ENCODE assay signal across 8 cellular contexts in the genomic region with DNA sequence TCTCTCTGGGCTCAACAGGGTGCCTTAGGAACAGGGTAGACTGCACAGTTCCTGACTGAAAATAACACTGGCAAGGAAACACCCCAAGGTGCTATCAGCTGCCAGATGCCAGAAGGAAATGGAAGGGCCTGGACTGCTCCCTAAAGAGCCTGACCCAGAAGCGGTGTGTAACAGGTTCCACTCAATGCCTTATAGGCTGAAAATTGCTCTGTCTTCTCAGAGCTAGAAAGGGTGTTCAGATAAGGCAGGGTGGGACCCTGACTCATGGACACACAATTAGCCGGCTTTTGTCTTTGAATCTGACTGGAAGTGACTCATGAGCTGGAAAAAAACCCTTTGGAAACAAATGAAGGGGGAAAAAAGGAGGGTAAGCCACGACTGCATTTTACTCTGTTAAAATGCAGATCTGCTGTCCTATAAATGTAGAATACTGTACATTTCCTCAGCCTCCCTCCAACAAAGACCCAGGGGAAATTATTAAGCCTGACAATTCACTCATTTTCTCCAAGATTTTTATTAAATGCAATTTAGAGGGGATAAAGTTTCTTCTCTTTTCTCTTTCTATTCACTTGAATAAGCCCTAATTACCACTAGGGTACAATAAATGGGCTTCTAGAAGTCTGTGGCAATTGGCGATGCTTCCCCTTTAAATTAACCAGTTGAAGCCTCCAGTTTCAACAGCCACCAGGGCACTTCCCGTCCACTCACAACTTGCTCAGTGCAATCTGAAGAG.
A peak's percentile ranks its signal among the peaks of the same experiment; 100 is the strongest.
DNase-seq lines count a peak whose midpoint lies in the region; ATAC-seq, FAIRE-seq and TF ChIP-seq lines count a peak whose summit lies in the region.

No MANE protein-coding gene starts in this region.

- intact Hi-C loops in gastrocnemius medialis (cut with DNase I; ENCODE audit: low total_unique reads): loop anchor here (1.0 to 5.0 kb wide), 6 partner anchors 63 to 460 kb away; no protein-coding TSS in a partner anchor

- ATAC-seq in gastrocnemius medialis: peak; percentile 8 to 11
- no peak for ATAC-seq in GM21825 (IDR thresholded peaks at IDR 0.05; ENCODE audit: unreplicated experiment)

- H3K27ac ChIP-seq in adipose tissue (ENCODE audit: low read depth, low read length): peak overlapping the region; percentile 48
- peak overlapping the region; percentile 97 for H3K27ac ChIP-seq in hepatocyte
- peak overlapping the region; percentile 84 to 92 (median 88) for H3K27ac ChIP-seq in gastrocnemius medialis

- no peak for TF ChIP-seq POLR2A in gastrocnemius medialis (IDR thresholded peaks at IDR 0.05)

- WGBS in adipose tissue, 3 donors: 12 to 22% (median 18%) methylated on average over 5 of the region's 5 CpGs
- WGBS in hepatocyte (ENCODE audit: low lambda C conversion rate, missing lambda C conversion rate): 29% methylated on average over 5 of the region's 5 CpGs

- peak overlapping the region; percentile 80 for H3K4me2 ChIP-seq in hepatocyte

- no peaks in the 10 kb centered on the region for H3K79me2 ChIP-seq in hepatocyte

- H4K20me1 ChIP-seq in hepatocyte (ENCODE audit: insufficient read depth, poor library complexity, severe bottlenecking): no peaks in the 10 kb centered on the region

- peak; percentile 54 for FAIRE-seq in GM18507 (lab: Jason Lieb, UNC)

- DNase-seq in AG08396 (ENCODE audit: low spot score) (peak; percentile 59), GM18507 (ENCODE audit: extremely low spot score, insufficient read length, low read depth) (no peak), NOMO-1 treated with DMSO at 0.1 percent for 48 hours (lab: John Stamatoyannopoulos, UW; ENCODE audit: unreplicated experiment) (peak; percentile 93), hepatocyte (ENCODE audit: low spot score) (peak; percentile 83), gastrocnemius medialis (peak in 1 of 2 donors; percentile 42), NCI-H128 (lab: John Stamatoyannopoulos, UW; ENCODE audit: unreplicated experiment) (no peak)

- H3K4me1 ChIP-seq in hepatocyte (ENCODE audit: insufficient read depth) (peaks cover 55% of the 10 kb centered on the region), gastrocnemius medialis (peaks cover 50 to 57% of the 10 kb centered on the region in 2 donors)

- TF ChIP-seq CTCF in hepatocyte (IDR thresholded peaks at IDR 0.05; ENCODE audit: poor library complexity) (peak; percentile 8), gastrocnemius medialis (IDR thresholded peaks at IDR 0.05 in 4 of 5, conservative IDR thresholded peaks at IDR 0.05 in 1 of 5) (no peak)

- H3K4me3 ChIP-seq in hepatocyte (no peak overlapping the region), gastrocnemius medialis (peak overlapping the region; percentile 36 to 53 (median 42))

- no peak overlapping the region for H2AFZ ChIP-seq in hepatocyte

- in situ Hi-C loops in gastrocnemius medialis (cut with MboI; ENCODE audit: low sequenced_read_pairs in 4 of 4): loop anchor here in 3 of 4 donors (10.0 to 25.0 kb wide), 2 partner anchors 295 to 303 kb away; no protein-coding TSS in a partner anchor

- no peaks in the 10 kb centered on the region for H3K9me3 ChIP-seq in hepatocyte (ENCODE audit: low read depth)
- no peaks in the 10 kb centered on the region for H3K9me3 ChIP-seq in gastrocnemius medialis

- no peaks in the 10 kb centered on the region for H3K27me3 ChIP-seq in hepatocyte
- H3K27me3 ChIP-seq in gastrocnemius medialis: no peaks in the 10 kb centered on the region

- H3K9me2 ChIP-seq in hepatocyte (replicated peaks; ENCODE audit: insufficient read depth): no peaks in the 10 kb centered on the region

- H3K36me3 ChIP-seq in hepatocyte (replicated peaks; ENCODE audit: insufficient read depth, low read depth) (no peaks in the 10 kb centered on the region), gastrocnemius medialis (no peaks in the 10 kb centered on the region)

Comparison
In these comparisons a context has a peak if more than half of its experiments do, and no peak if none do; other contexts are left out.
1. DNase-seq: peak in AG08396 (single experiment), NOMO-1 treated with DMSO at 0.1 percent for 48 hours (single experiment) and hepatocyte (single experiment); none in GM18507 (single experiment) and NCI-H128 (single experiment).
2. Peak in every context shown above with its lines, with median percentiles within 50 percentile points of each other: H3K27ac ChIP-seq.